8 cellular contexts compared by ENCODE assay signal in genomic region chr7:37287093-37287492, GRCh38.
DNase-seq lines count a peak whose midpoint lies in the region; ATAC-seq lines count a peak whose summit lies in the region.

No MANE protein-coding gene starts in this region.

- peak; percentile 11 for DNase-seq in NCI-H2196 (lab: John Stamatoyannopoulos, UW; ENCODE audit: unreplicated experiment)
- no peak for DNase-seq in NCI-H2196 treated with DMSO at 0.1 percent for 48 hours (lab: John Stamatoyannopoulos, UW; ENCODE audit: unreplicated experiment)
- peak; percentile 39 for DNase-seq in NCI-H774 (lab: John Stamatoyannopoulos, UW)
- DNase-seq in renal cortical epithelial cell (ENCODE audit: low read depth), result peak; percentile 9
- DNase-seq in ACHN, result no peak
- DNase-seq in activated naive CD4-positive, alpha-beta T cell treated with Interleukin-2 at 50 U/mL for 16 hours, result no peak

- in situ Hi-C loops in ACHN (cut with HindIII; ENCODE audit: low pct_ligation_motif_present, low pct_unique_long_range_greater_than_20kb, low sequenced_read_pairs), result no loop called here

- peak; percentile 73 for ATAC-seq in HG03066 (IDR thresholded peaks at IDR 0.05; ENCODE audit: low read depth, unreplicated experiment)
- ATAC-seq in GM21526 (IDR thresholded peaks at IDR 0.05; ENCODE audit: low FRiP score, unreplicated experiment), result no peak

Comparison
In these comparisons a context has a peak if more than half of its experiments do, and no peak if none do; other contexts are left out.
1. DNase-seq: peak in NCI-H2196 (single experiment), NCI-H774 (single experiment) and renal cortical epithelial cell (single experiment); none in NCI-H2196 treated with DMSO at 0.1 percent for 48 hours (single experiment), ACHN (single experiment) and activated naive CD4-positive, alpha-beta T cell treated with Interleukin-2 at 50 U/mL for 16 hours (single experiment).